12 cellular contexts compared by ENCODE assay signal in the genomic region with DNA sequence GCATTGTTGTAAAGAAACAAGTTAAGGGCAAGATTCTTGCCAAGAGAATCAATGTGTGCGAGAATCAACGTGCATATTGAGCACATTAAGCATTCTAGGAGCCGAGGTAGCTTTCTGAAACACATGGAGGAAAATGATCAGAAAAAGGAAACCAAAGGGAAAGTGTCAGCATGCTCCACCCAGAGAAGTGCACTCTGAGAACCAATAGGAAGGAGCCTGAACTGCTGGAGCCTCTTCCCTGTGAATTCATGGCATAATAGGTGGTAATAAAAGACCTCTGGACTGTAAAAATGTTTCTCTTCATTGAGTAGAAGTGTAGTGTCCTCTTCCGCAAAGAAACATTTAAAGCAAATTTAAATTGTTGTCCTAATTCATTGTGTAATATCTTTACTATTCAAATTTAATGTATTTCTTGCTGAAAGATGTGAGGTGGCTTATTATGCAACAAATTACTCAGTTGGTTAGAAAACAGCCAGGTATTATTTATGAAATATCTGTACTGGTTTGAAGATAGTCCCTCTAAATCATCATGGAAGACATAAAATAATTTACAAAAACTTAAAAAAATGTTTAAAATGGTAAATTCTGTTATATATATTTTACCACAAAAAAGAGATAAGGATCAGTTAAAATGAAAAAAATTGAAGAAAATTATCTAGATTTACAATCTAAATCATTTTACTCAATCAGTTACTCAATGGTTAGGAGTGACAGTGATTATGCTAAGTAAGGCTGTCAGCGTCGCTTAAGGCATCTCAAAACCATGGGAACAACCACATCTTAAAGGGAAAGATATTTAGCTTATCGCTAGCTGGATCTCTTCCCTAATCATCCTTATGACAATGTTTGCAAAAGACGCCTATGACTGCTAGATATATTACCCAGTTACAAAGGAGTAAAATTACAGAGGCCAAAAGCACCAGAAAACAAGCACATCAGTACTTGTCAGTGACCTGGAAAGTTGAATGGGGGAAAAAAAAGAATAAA. TPM values are rescaled to one million over a fixed set of nuclear protein-coding genes. Genes with fewer than 3 reads are reported as not detected.
A peak's percentile ranks its signal among the peaks of the same experiment; 100 is the strongest.
DNase-seq lines count a peak whose midpoint lies in the region; ATAC-seq, FAIRE-seq and TF ChIP-seq lines count a peak whose summit lies in the region.
"Had no signal": no experiment of that assay in that cellular context is flagged by ENCODE, and none has a peak within 500 bp of the region (broad histone marks: within the 10 kb centered on the region; RNA-seq: fewer than 3 reads in every experiment).

No MANE protein-coding gene starts in this region.

- BruUV-seq in K562 (replicated peaks; lab: Mats Ljungman, UMichigan) (no TSS peak), Caco-2 (replicated peaks; lab: Mats Ljungman, UMichigan) (no TSS peak)

- H4K20me1 ChIP-seq in GM23338 (replicated peaks; ENCODE audit: insufficient read depth) (no peaks in the 10 kb centered on the region), K562 (replicated peaks; ENCODE audit: control insufficient read depth, insufficient read depth, low read length) (no peaks in the 10 kb centered on the region)

- H3K9me3 ChIP-seq in K562 (replicated peaks; ENCODE audit: control insufficient read depth, insufficient read depth, low read depth, low read length) (no peaks in the 10 kb centered on the region), Caco-2 (no peaks in the 10 kb centered on the region)

- H3K27ac ChIP-seq in GM23338 (ENCODE audit: low read depth) (0 out of 2 replicates have a peak overlapping the region, but pooled peaks have one; percentile 4), K562 (ENCODE audit: extremely low read depth, low read depth, low read length) (no peak overlapping the region)
- H3K27ac ChIP-seq: HL-60 had no signal

- H3K4me1 Mint-ChIP-seq in GM23338: no peaks in the 10 kb centered on the region
- H3K4me1 Mint-ChIP-seq in Caco-2 (ENCODE audit: low read depth, unreplicated experiment): no peaks in the 10 kb centered on the region
- H3K4me1 Mint-ChIP-seq in activated CD8-positive, alpha-beta T cell treated with anti-CD3 and anti-CD28 coated beads for 36 hours (ENCODE audit: low read depth): no peaks in the 10 kb centered on the region

- no peak for TF ChIP-seq EP300 in K562 (IDR thresholded peaks at IDR 0.05; ENCODE audit: low read length)

- H3K4me1 ChIP-seq in GM23338 (ENCODE audit: insufficient read depth): no peaks in the 10 kb centered on the region
- no peaks in the 10 kb centered on the region for H3K4me1 ChIP-seq in K562 (replicated peaks in 1 of 2; ENCODE audit: control insufficient read depth in 2 of 2, insufficient read depth in 2 of 2, low read length in 2 of 2)
- no peaks in the 10 kb centered on the region for H3K4me1 ChIP-seq in Caco-2

- no peak overlapping the region for H3K9ac ChIP-seq in K562 (ENCODE audit: insufficient read depth in 1 of 2, low read depth in 2 of 2, low read length in 2 of 2)

- no peak overlapping the region for H3K4me3 Mint-ChIP-seq in GM23338
- no peak overlapping the region for H3K4me3 Mint-ChIP-seq in Caco-2 (ENCODE audit: unreplicated experiment)
- H3K4me3 Mint-ChIP-seq in activated CD8-positive, alpha-beta T cell treated with anti-CD3 and anti-CD28 coated beads for 36 hours: no peak overlapping the region
- H3K4me3 Mint-ChIP-seq: CD4-positive, CD25-positive, alpha-beta regulatory T cell; HFFc6 had no signal

- H3K27me3 ChIP-seq in GM23338 (ENCODE audit: insufficient read depth) (no peaks in the 10 kb centered on the region), K562 (ENCODE audit: control insufficient read depth in 2 of 2, insufficient read depth in 2 of 2, low read length in 2 of 2) (no peaks in the 10 kb centered on the region), Caco-2 (replicated peaks; ENCODE audit: control insufficient read depth, insufficient read depth, low read length) (no peaks in the 10 kb centered on the region)

- peaks cover 43% of the 10 kb centered on the region for H3K36me3 ChIP-seq in GM23338 (ENCODE audit: insufficient read depth)
- peaks cover 90% of the 10 kb centered on the region for H3K36me3 ChIP-seq in K562 (ENCODE audit: control insufficient read depth, insufficient read depth, low read length)
- peaks cover 2% of the 10 kb centered on the region; the same call in 1 of the 2 replicates for H3K36me3 ChIP-seq in Caco-2 (ENCODE audit: control insufficient read depth, insufficient read depth, low read length)

- FAIRE-seq in K562 (lab: Jason Lieb, UNC): no peak

- CTCF ChIA-PET in K562 (lab: Yijun Ruan, JAX; ENCODE audit: low intra/inter-chr PET ratio) (no interaction called here), Caco-2 (lab: Charles Lee) (no interaction called here)
- CTCF ChIA-PET in activated CD8-positive, alpha-beta T cell treated with anti-CD3 and anti-CD28 coated beads for 36 hours (lab: Charles Lee): interaction anchor here (1.3 to 2.2 kb wide), 2 partner anchors 158 to 183 kb away, joined by 3 to 6 read pairs; no protein-coding TSS in a partner anchor

- intact Hi-C loops in K562 (cut with micrococcal nuclease) (no loop called here), left colon (cut with DNase I, micrococcal nuclease) (no loop called here), Caco-2 (cut with micrococcal nuclease; ENCODE audit: unreplicated experiment) (no loop called here)
- intact Hi-C loops in activated CD8-positive, alpha-beta T cell treated with anti-CD3 and anti-CD28 coated beads for 36 hours (cut with micrococcal nuclease): no loop called here

- H3K27ac Mint-ChIP-seq in GM23338: no peak overlapping the region
- H3K27ac Mint-ChIP-seq in Caco-2 (ENCODE audit: unreplicated experiment): no peak overlapping the region
- H3K27ac Mint-ChIP-seq in activated CD8-positive, alpha-beta T cell treated with anti-CD3 and anti-CD28 coated beads for 36 hours: no peak overlapping the region
- H3K27ac Mint-ChIP-seq: CD4-positive, CD25-positive, alpha-beta regulatory T cell; HFFc6 had no signal

- H3K27me3 Mint-ChIP-seq in GM23338 (ENCODE audit: insufficient read depth, low read depth, poor library complexity) (peaks cover 7% of the 10 kb centered on the region), Caco-2 (ENCODE audit: insufficient read depth, unreplicated experiment) (no peaks in the 10 kb centered on the region)
- H3K27me3 Mint-ChIP-seq in activated CD8-positive, alpha-beta T cell treated with anti-CD3 and anti-CD28 coated beads for 36 hours: no peaks in the 10 kb centered on the region
- H3K27me3 Mint-ChIP-seq: CD4-positive, CD25-positive, alpha-beta regulatory T cell had no signal

- in situ Hi-C loops in K562 (cut with MboI): no loop called here

- whole genome bisulfite sequencing in K562 (ENCODE audit: insufficient coverage, low coverage, missing lambda C conversion rate): 85% methylated on average over 8 of the region's 8 CpGs

- H3K36me3 Mint-ChIP-seq in GM23338 (ENCODE audit: low read depth) (peaks cover 76% of the 10 kb centered on the region), Caco-2 (ENCODE audit: insufficient read depth, unreplicated experiment) (peaks cover 63% of the 10 kb centered on the region)
- H3K36me3 Mint-ChIP-seq in activated CD8-positive, alpha-beta T cell treated with anti-CD3 and anti-CD28 coated beads for 36 hours (ENCODE audit: low read depth): peaks cover 41% of the 10 kb centered on the region

- no peak for TF ChIP-seq RAD21 in K562 (CRISPR knock-in tag; conservative IDR thresholded peaks at IDR 0.05 in 1 of 2, IDR thresholded peaks at IDR 0.05 in 1 of 2)

- no peak for ATAC-seq in GM23338
- ATAC-seq in K562: no peak
- ATAC-seq in left colon: peak; percentile 99
- ATAC-seq in activated CD8-positive, alpha-beta T cell treated with anti-CD3 and anti-CD28 coated beads for 36 hours: no peak

- H3F3A ChIP-seq in GM23338 (replicated peaks; ENCODE audit: low read depth): no peaks in the 10 kb centered on the region

- no peak for TF ChIP-seq POLR2A in K562 (conservative IDR thresholded peaks at IDR 0.05)

- H3K9me1 ChIP-seq in K562 (ENCODE audit: control insufficient read depth, insufficient read depth, low read length): no peaks in the 10 kb centered on the region

- POLR2A ChIA-PET in K562 (lab: Yijun Ruan, JAX) (interaction anchor here (4.1 kb wide), 1 partner anchor 12 kb away, joined by 17 read pairs; no protein-coding TSS in a partner anchor), Caco-2 (lab: Charles Lee) (interaction anchor here (0.6 kb wide), 1 partner anchor 150 kb away, joined by 3 read pairs; no protein-coding TSS in a partner anchor)
- POLR2A ChIA-PET in activated CD8-positive, alpha-beta T cell treated with anti-CD3 and anti-CD28 coated beads for 36 hours (lab: Charles Lee): no interaction called here

- no peak overlapping the region for H2AFZ ChIP-seq in GM23338
- no peak overlapping the region for H2AFZ ChIP-seq in K562 (ENCODE audit: low read depth, low read length)

- no peaks in the 10 kb centered on the region for H3K79me2 ChIP-seq in GM23338 (replicated peaks; ENCODE audit: insufficient read depth)
- no peaks in the 10 kb centered on the region for H3K79me2 ChIP-seq in K562 (ENCODE audit: control insufficient read depth, insufficient read depth, low read length)

- no peak overlapping the region for H3K4me3 ChIP-seq in GM23338
- H3K4me3 ChIP-seq in K562: no peak overlapping the region
- no peak overlapping the region for H3K4me3 ChIP-seq in Caco-2 (ENCODE audit: low read depth, low read length)

- no peaks in the 10 kb centered on the region for H3K9me2 ChIP-seq in GM23338 (ENCODE audit: insufficient read depth)

- H3K4me2 ChIP-seq in GM23338 (no peak overlapping the region), K562 (ENCODE audit: insufficient read depth, low read length) (no peak overlapping the region)

- DNase-seq in GM23338 (ENCODE audit: low spot score): no peak
- no peak for DNase-seq in K562 (ENCODE audit: extremely low read depth in 1 of 4, low spot score in 3 of 4)
- DNase-seq in left colon: peak in 1 of 2 donors; percentile 51
- no peak for DNase-seq in Caco-2
- DNase-seq in activated CD4-positive, alpha-beta T cell treated with anti-CD3 and anti-CD28 coated beads, Interleukin-2, amount 50 U/mL, for 1 hour: no peak
- no peak for DNase-seq in activated CD8-positive, alpha-beta T cell treated with anti-CD3 and anti-CD28 coated beads for 36 hours
- DNase-seq: Calu3; CD4-positive, CD25-positive, alpha-beta regulatory T cell; DMS 273 treated with DMSO at 0.1 percent for 48 hours; HCEC 1CT; HFFc6 had no signal

- no peak for TF ChIP-seq CTCF in GM23338 (conservative IDR thresholded peaks at IDR 0.05; ENCODE audit: low read depth in 2 of 2)
- no peak for TF ChIP-seq CTCF in K562 (IDR thresholded peaks at IDR 0.05 in 2 of 3, conservative IDR thresholded peaks at IDR 0.05 in 1 of 3; ENCODE audit: insufficient read depth in 2 of 3, low read depth in 1 of 3, low read length in 3 of 3)
- no peak for TF ChIP-seq CTCF in Caco-2 (IDR thresholded peaks at IDR 0.05; ENCODE audit: insufficient read depth in 1 of 2, low read depth in 1 of 2, low read length in 1 of 2, severe bottlenecking in 1 of 2, unreplicated experiment in 1 of 2)
- TF ChIP-seq CTCF in activated CD8-positive, alpha-beta T cell treated with anti-CD3 and anti-CD28 coated beads for 36 hours (IDR thresholded peaks at IDR 0.05): no peak

- H3K9me3 Mint-ChIP-seq in GM23338 (no peaks in the 10 kb centered on the region), Caco-2 (ENCODE audit: unreplicated experiment) (no peaks in the 10 kb centered on the region)
- no peaks in the 10 kb centered on the region for H3K9me3 Mint-ChIP-seq in activated CD8-positive, alpha-beta T cell treated with anti-CD3 and anti-CD28 coated beads for 36 hours
- H3K9me3 Mint-ChIP-seq: HFFc6 had no signal

RNA-seq across cellular contexts. Expression of gene NVL, which starts 31.3 kb away (rescaled TPM):
- total RNA-seq in GM23338 (2014; rRNA removed; shearing (Covaris generic)): 35.3 and 44.4 TPM in 2 replicates
- polyA plus RNA-seq in GM23338 (2016; fragmentation: Nextera tagmentation; extraction: Ambion mirVana): 62.2 and 71.7 TPM in 2 replicates
- total RNA-seq in K562 (2011; cell fraction: chromatin; rRNA removed; ENCODE audit: low replicate concordance): 93.8 and 232 TPM in 2 replicates
- 53.6 and 53.9 TPM in 2 replicates for total RNA-seq in K562 (2011; cell fraction: nucleolus; rRNA removed)
- 64.7 and 78.1 TPM in 2 replicates for total RNA-seq in K562 (2011; cell fraction: nucleoplasm; rRNA removed)
- 38.8 and 47.5 TPM in 2 replicates for total RNA-seq in K562 (2014; rRNA removed)
- total RNA-seq in K562 (2014; rRNA removed; fragmentation: Illumina TruSeq; extraction: Trizol): 73.4 and 81.3 TPM in 2 replicates
- 60.2 and 62.9 TPM in 2 replicates for total RNA-seq in K562 (2015; rRNA removed; fragmentation: Illumina TruSeq; extraction: Trizol)
- 44.7 and 49.0 TPM in 2 replicates for total RNA-seq in K562 (2021)
- polyA plus RNA-seq in K562 (2011; rRNA removed): 49.3 and 55.9 TPM in 2 replicates
- polyA plus RNA-seq in K562 (2011; cell fraction: cytosol; rRNA removed): 19.9 and 32.6 TPM in 2 replicates
- 48.7 and 51.8 TPM in 2 replicates for polyA plus RNA-seq in K562 (2011; cell fraction: nucleus; rRNA removed)
- 32.6 and 42.5 TPM in 2 replicates for polyA plus RNA-seq in K562 (2012)
- 63.6 and 73.9 TPM in 2 replicates for polyA plus RNA-seq in K562 (2014; fragmentation: Illumina TruSeq; extraction: Trizol)
- polyA plus RNA-seq in K562 (2014; fragmentation: Nextera tagmentation; extraction: Ambion mirVana): 10 to 100 TPM; 32.5 to 64.1 TPM
- polyA plus RNA-seq in K562 (2014; rRNA removed): 73.0 and 86.6 TPM in 2 replicates
- polyA minus RNA-seq in K562 (2011; rRNA and poly(A)+ RNA removed): 77.2 and 86.5 TPM in 2 replicates
- polyA minus RNA-seq in K562 (2011; cell fraction: cytosol; rRNA and poly(A)+ RNA removed): 21.6 and 25.9 TPM in 2 replicates
- polyA minus RNA-seq in K562 (2011; cell fraction: nucleus; rRNA and poly(A)+ RNA removed): 49.1 and 77.1 TPM in 2 replicates
- total RNA-seq in left colon: 10 to 100 TPM; 29.5 to 40.3 TPM
- total RNA-seq in Caco-2 (2022): 45.0 and 52.3 TPM in 2 replicates
- total RNA-seq in activated CD8-positive, alpha-beta T cell treated with anti-CD3 and anti-CD28 coated beads for 36 hours: 10 to 100 TPM; 37.7 to 40.4 TPM

RNA-seq across cellular contexts. Expression of gene CNIH4, which starts 58.0 kb away (rescaled TPM):
- 47.4 and 53.5 TPM in 2 replicates for total RNA-seq in GM23338 (2014; rRNA removed; shearing (Covaris generic))
- polyA plus RNA-seq in GM23338 (2016; fragmentation: Nextera tagmentation; extraction: Ambion mirVana) (191 and 194 TPM in 2 replicates), K562 (2011; rRNA removed) (86.4 and 97.0 TPM in 2 replicates), K562 (2014; fragmentation: Illumina TruSeq; extraction: Trizol) (43.6 and 52.8 TPM in 2 replicates), K562 (2014; fragmentation: Nextera tagmentation; extraction: Ambion mirVana) (100 to 1,000 TPM; 237 to 266 TPM), K562 (2014; rRNA removed) (61.1 and 64.4 TPM in 2 replicates)
- 28.0 and 34.1 TPM in 2 replicates for total RNA-seq in K562 (2011; cell fraction: chromatin; rRNA removed; ENCODE audit: low replicate concordance)
- 36.0 and 43.7 TPM in 2 replicates for total RNA-seq in K562 (2011; cell fraction: nucleolus; rRNA removed)
- 40.5 and 49.5 TPM in 2 replicates for total RNA-seq in K562 (2011; cell fraction: nucleoplasm; rRNA removed)
- total RNA-seq in K562 (2014; rRNA removed) (32.6 and 47.6 TPM in 2 replicates), K562 (2014; rRNA removed; fragmentation: Illumina TruSeq; extraction: Trizol) (71.9 and 75.2 TPM in 2 replicates), K562 (2015; rRNA removed; fragmentation: Illumina TruSeq; extraction: Trizol) (37.5 and 41.3 TPM in 2 replicates), K562 (2021) (45.8 and 49.0 TPM in 2 replicates), left colon (10 to 100 TPM; 28.8 to 60.7 TPM), Caco-2 (2022) (84.4 and 85.6 TPM in 2 replicates)
- polyA plus RNA-seq in K562 (2011; cell fraction: cytosol; rRNA removed): 43.8 and 85.8 TPM in 2 replicates
- 24.3 and 29.0 TPM in 2 replicates for polyA plus RNA-seq in K562 (2011; cell fraction: nucleus; rRNA removed)
- polyA plus RNA-seq in K562 (2012): 50.3 and 75.7 TPM in 2 replicates
- 59.9 and 80.4 TPM in 2 replicates for polyA minus RNA-seq in K562 (2011; rRNA and poly(A)+ RNA removed)
- 12.7 and 14.3 TPM in 2 replicates for polyA minus RNA-seq in K562 (2011; cell fraction: cytosol; rRNA and poly(A)+ RNA removed)
- polyA minus RNA-seq in K562 (2011; cell fraction: nucleus; rRNA and poly(A)+ RNA removed): 14.5 and 22.5 TPM in 2 replicates
- 10 to 100 TPM; 44.8 to 45.1 TPM for total RNA-seq in activated CD8-positive, alpha-beta T cell treated with anti-CD3 and anti-CD28 coated beads for 36 hours
